8 cellular contexts compared by ENCODE assay signal in the genomic region with DNA sequence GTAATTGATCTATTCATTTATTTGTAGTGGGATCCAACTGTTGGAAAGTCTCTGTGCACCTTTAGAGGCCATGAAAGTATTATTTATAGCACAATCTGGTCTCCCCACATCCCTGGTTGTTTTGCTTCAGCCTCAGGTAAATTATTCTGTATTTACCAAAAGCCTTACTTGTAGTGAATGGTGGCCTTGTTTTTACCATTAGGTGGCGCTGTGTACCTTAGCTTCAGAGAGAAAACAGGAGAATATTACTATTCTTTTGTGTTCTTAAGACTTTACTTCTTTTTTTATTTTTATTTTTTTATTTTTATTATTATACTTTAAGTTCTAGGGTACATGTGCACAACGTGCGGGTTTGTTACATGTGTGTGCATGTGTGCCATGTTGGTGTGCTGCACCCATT. TPM values are rescaled to one million over a fixed set of nuclear protein-coding genes. Genes with fewer than 3 reads are reported as not detected.
DNase-seq lines count a peak whose midpoint lies in the region; ATAC-seq, FAIRE-seq and TF ChIP-seq lines count a peak whose summit lies in the region.

No MANE protein-coding gene starts in this region.

- no peak overlapping the region for H3K4me3 Mint-ChIP-seq in brain
- no peak overlapping the region for H3K4me3 Mint-ChIP-seq in type B pancreatic cell

- H3K36me3 Mint-ChIP-seq in brain (peaks cover 53% of the 10 kb centered on the region), type B pancreatic cell (peaks cover 35% of the 10 kb centered on the region)

- H3K27me3 Mint-ChIP-seq in brain (no peaks in the 10 kb centered on the region), type B pancreatic cell (no peaks in the 10 kb centered on the region)

- no peaks in the 10 kb centered on the region for H3K27me3 ChIP-seq in kidney epithelial cell (ENCODE audit: control insufficient read depth, insufficient read depth, low read length)

- peaks cover 2% of the 10 kb centered on the region for H3K36me3 ChIP-seq in kidney epithelial cell (ENCODE audit: control insufficient read depth, insufficient read depth, low read length)

- DNase-seq in COLO829 (ENCODE audit: low spot score) (peak; percentile 59), GM18507 (ENCODE audit: extremely low spot score, insufficient read length, low read depth) (peak; percentile 2), NCI-H748 treated with DMSO at 0.1 percent for 48 hours (lab: John Stamatoyannopoulos, UW) (peak; percentile 58), kidney epithelial cell (ENCODE audit: low read depth) (no peak), type B pancreatic cell (ENCODE audit: extremely low spot score, unreplicated experiment) (no peak)

- H3K4me3 ChIP-seq in kidney epithelial cell (ENCODE audit: low read depth, low read length), result no peak overlapping the region

- H3K27ac Mint-ChIP-seq in brain, result no peak overlapping the region
- H3K27ac Mint-ChIP-seq in type B pancreatic cell, result no peak overlapping the region

- no peaks in the 10 kb centered on the region for H3K4me1 Mint-ChIP-seq in brain
- H3K4me1 Mint-ChIP-seq in type B pancreatic cell (ENCODE audit: unreplicated experiment), result peaks cover 3% of the 10 kb centered on the region

- no peak for ATAC-seq in HG02759 (IDR thresholded peaks at IDR 0.05; ENCODE audit: unreplicated experiment)
- no peak for ATAC-seq in GM18517 (IDR thresholded peaks at IDR 0.05; ENCODE audit: unreplicated experiment)

- H3K9me3 Mint-ChIP-seq in brain, result peaks cover 25 to 38% (median 29%) of the 10 kb centered on the region in 5 experiments
- H3K9me3 Mint-ChIP-seq in type B pancreatic cell, result peaks cover 4% of the 10 kb centered on the region

- FAIRE-seq in GM18507 (lab: Jason Lieb, UNC), result no peak

- TF ChIP-seq CTCF in brain (conservative IDR thresholded peaks at IDR 0.05) (peak; percentile 58 to 79), kidney epithelial cell (IDR thresholded peaks at IDR 0.05; ENCODE audit: insufficient read depth, low read length, poor library complexity, severe bottlenecking) (peak; percentile 60), type B pancreatic cell (conservative IDR thresholded peaks at IDR 0.05) (peak; percentile 84)

RNA-seq across cellular contexts. Expression of gene PEX7, which starts 23.7 kb away (rescaled TPM):
- polyA plus RNA-seq in brain (ENCODE audit: insufficient read depth, low read depth, low replicate concordance), result 8.0 TPM
- total RNA-seq in kidney epithelial cell (11.9 and 17.8 TPM in 2 replicates), type B pancreatic cell (ENCODE audit: low replicate concordance) (5.4 and 7.1 TPM in 2 replicates)

RNA-seq across cellular contexts. Expression of gene MAP3K5, which starts 53.8 kb away (rescaled TPM):
- polyA plus RNA-seq in brain (ENCODE audit: insufficient read depth, low read depth, low replicate concordance), result 8.4 TPM
- total RNA-seq in kidney epithelial cell, result 5.7 TPM in 2 replicates
- total RNA-seq in type B pancreatic cell (ENCODE audit: low replicate concordance), result 4.7 and 9.9 TPM in 2 replicates

Comparison
In these comparisons a context has a peak if more than half of its experiments do, and no peak if none do; other contexts are left out.
1. DNase-seq: peak in COLO829 (single experiment), GM18507 (single experiment) and NCI-H748 treated with DMSO at 0.1 percent for 48 hours (single experiment); none in kidney epithelial cell (single experiment) and type B pancreatic cell (single experiment).
2. Peak in every context shown above with its lines, with median percentiles within 50 percentile points of each other: CTCF ChIP-seq.